In the genomic region with DNA sequence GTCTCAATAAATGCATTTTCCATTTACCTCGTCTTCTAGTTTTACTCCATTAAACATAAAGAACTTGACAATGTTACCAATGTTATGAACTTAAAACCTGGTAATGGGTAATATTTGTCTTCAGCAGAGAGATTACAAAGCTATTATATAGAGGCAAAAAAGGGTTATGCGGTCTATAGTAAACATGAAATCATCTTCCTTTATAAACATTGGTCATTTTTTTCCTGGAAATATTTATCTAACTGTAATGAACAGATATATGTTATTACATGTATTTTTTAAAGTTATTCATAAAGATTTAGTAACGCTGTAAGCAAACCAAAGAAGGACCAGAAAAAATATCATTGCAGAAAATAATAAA, we compare ENCODE assay signal across 2 cellular contexts.
A peak's percentile ranks its signal among the peaks of the same experiment; 100 is the strongest.
TF ChIP-seq lines count a peak whose summit lies in the region.

No MANE protein-coding gene starts in this region.

TF ChIP-seq in HEK293, 187 proteins besides CTCF, POLR2A, EP300 and RAD21:
- TF ChIP-seq ZNF423 (tag by site-specific recombination; IDR thresholded peaks at IDR 0.05) (no peak), ZNF776 (tag by site-specific recombination; IDR thresholded peaks at IDR 0.05; ENCODE audit: borderline replicate concordance) (no peak), ZBTB1 (tag by site-specific recombination; IDR thresholded peaks at IDR 0.05) (no peak), ZNF157 (tag by site-specific recombination; IDR thresholded peaks at IDR 0.05) (no peak), ZSCAN16 (tag by site-specific recombination; IDR thresholded peaks at IDR 0.05) (no peak), ZNF544 (tag by site-specific recombination; IDR thresholded peaks at IDR 0.05) (no peak)
TF ChIP-seq in HEK293: peak in this region for 0.

TF ChIP-seq in K562, 482 proteins besides CTCF, POLR2A, EP300 and RAD21 (continued from another document):
- no peak for TF ChIP-seq SP2 (IDR thresholded peaks at IDR 0.05; ENCODE audit: extremely low read depth, low read depth, low read length, poor library complexity, severe bottlenecking)
- peak; percentile 52; the same call in 1 of the 2 replicates for TF ChIP-seq ZBTB40 (IDR thresholded peaks at IDR 0.05)
- no peak for TF ChIP-seq ZBTB40 (CRISPR knock-in tag; IDR thresholded peaks at IDR 0.05)
- peak; percentile 11; the same call in 1 of the 2 replicates for TF ChIP-seq SNIP1 (IDR thresholded peaks at IDR 0.05; ENCODE audit: low read depth)
- TF ChIP-seq FOXA3 (CRISPR knock-in tag; conservative IDR thresholded peaks at IDR 0.05 in 1 of 2, IDR thresholded peaks at IDR 0.05 in 1 of 2): peak in 1 of 2 experiments; percentile 59; a peak in 2 of 4 replicates
